9 cellular contexts compared by ENCODE assay signal in genomic region chr2:173400760-173401159, GRCh38. TPM values are rescaled to one million over a fixed set of nuclear protein-coding genes. Genes with fewer than 3 reads are reported as not detected.
DNase-seq lines count a peak whose midpoint lies in the region; ATAC-seq, FAIRE-seq and TF ChIP-seq lines count a peak whose summit lies in the region.
"Had no signal": no experiment of that assay in that cellular context is flagged by ENCODE, and none has a peak within 500 bp of the region (broad histone marks: within the 10 kb centered on the region; RNA-seq: fewer than 3 reads in every experiment).

No MANE protein-coding gene starts in this region.

- FAIRE-seq in keratinocyte (lab: Jason Lieb, UNC), result no peak
- FAIRE-seq: GM19239 had no signal

- dilution Hi-C loops in keratinocyte (cut with MboI; ENCODE audit: extremely low pct_ligation_motif_present, low sequenced_read_pairs), result no loop called here

- DNase-seq in DND-41, result peak; percentile 13
- DNase-seq in HK-2 (ENCODE audit: unreplicated experiment), result peak; percentile 16
- DNase-seq in SJCRH30, result peak; percentile 50 to 65
- DNase-seq in keratinocyte (ENCODE audit: low read depth, low spot score), result no peak
- no peak for DNase-seq in cerebellar nuclear complex (lab: John Stamatoyannopoulos, UW)
- no peak for DNase-seq in effector CD4-positive, alpha-beta T cell
- no peak for DNase-seq in GOT3 (lab: John Stamatoyannopoulos, UW)

- TF ChIP-seq CTCF in DND-41 (IDR thresholded peaks at IDR 0.05; ENCODE audit: borderline replicate concordance, extremely low read depth, low read length, poor library complexity, severe bottlenecking) (peak; percentile 51), keratinocyte (optimal IDR thresholded peaks at IDR 0.05 in 1 of 3, IDR thresholded peaks at IDR 0.05 in 1 of 3, conservative IDR thresholded peaks at IDR 0.05 in 1 of 3; ENCODE audit: extremely low read depth in 1 of 3, insufficient read depth in 2 of 3, low read length in 3 of 3) (peak in 2 of 3 experiments; percentile 35 to 42)

- H3K4me1 ChIP-seq in DND-41 (ENCODE audit: insufficient read depth, low read length) (peaks cover 9% of the 10 kb centered on the region), SJCRH30 (peaks cover 2% of the 10 kb centered on the region; the same call in 1 of the 2 replicates), keratinocyte (ENCODE audit: control insufficient read depth, extremely low read depth, insufficient read depth, low read length) (peaks cover 9% of the 10 kb centered on the region)

- no peak overlapping the region for H3K9ac ChIP-seq in DND-41 (ENCODE audit: low read depth, low read length)
- H3K9ac ChIP-seq in keratinocyte (ENCODE audit: control insufficient read depth, extremely low read depth, insufficient read depth, low read length), result no peak overlapping the region

- H3K27ac ChIP-seq in DND-41 (ENCODE audit: low read length) (no peak overlapping the region), SJCRH30 (no peak overlapping the region), keratinocyte (ENCODE audit: control insufficient read depth, insufficient read depth, low read length) (no peak overlapping the region)

- ATAC-seq in DND-41 (ENCODE audit: insufficient read depth, low read depth) (no peak), HG02870 (IDR thresholded peaks at IDR 0.05; ENCODE audit: unreplicated experiment) (no peak)

- H3K9me3 ChIP-seq in DND-41 (ENCODE audit: insufficient read depth, low read length, severe bottlenecking), result no peaks in the 10 kb centered on the region
- H3K9me3 ChIP-seq in SJCRH30 (replicated peaks), result no peaks in the 10 kb centered on the region
- H3K9me3 ChIP-seq in keratinocyte (ENCODE audit: control insufficient read depth, low read depth, low read length), result no peaks in the 10 kb centered on the region

- H2AFZ ChIP-seq in DND-41 (ENCODE audit: low read depth, low read length), result no peak overlapping the region
- H2AFZ ChIP-seq in keratinocyte (ENCODE audit: control insufficient read depth, low read length), result no peak overlapping the region

- H3K79me2 ChIP-seq in DND-41 (ENCODE audit: insufficient read depth, low read length) (no peaks in the 10 kb centered on the region), keratinocyte (ENCODE audit: control insufficient read depth, insufficient read depth, low read length) (no peaks in the 10 kb centered on the region)

- H3K36me3 ChIP-seq in DND-41 (ENCODE audit: insufficient read depth, low read length), result no peaks in the 10 kb centered on the region
- no peaks in the 10 kb centered on the region for H3K36me3 ChIP-seq in SJCRH30
- no peaks in the 10 kb centered on the region for H3K36me3 ChIP-seq in keratinocyte (ENCODE audit: control insufficient read depth in 2 of 2, extremely low read depth in 1 of 2, insufficient read depth in 2 of 2, low read length in 2 of 2)

- H3K4me3 ChIP-seq in DND-41 (ENCODE audit: low read depth in 1 of 2, low read length in 2 of 2) (no peak overlapping the region), SJCRH30 (no peak overlapping the region), keratinocyte (ENCODE audit: control insufficient read depth in 2 of 3, extremely low read depth in 1 of 3, insufficient read depth in 2 of 3, low read depth in 1 of 3, low read length in 3 of 3) (no peak overlapping the region)

- no peaks in the 10 kb centered on the region for H4K20me1 ChIP-seq in DND-41 (ENCODE audit: insufficient read depth, low read length)
- no peaks in the 10 kb centered on the region for H4K20me1 ChIP-seq in keratinocyte (ENCODE audit: control insufficient read depth, extremely low read depth, insufficient read depth, low read length)

- H3K4me2 ChIP-seq in DND-41 (ENCODE audit: insufficient read depth, low read length) (no peak overlapping the region), keratinocyte (ENCODE audit: control insufficient read depth, extremely low read depth, insufficient read depth, low read depth, low read length) (no peak overlapping the region)

- H3K27me3 ChIP-seq in DND-41 (ENCODE audit: insufficient read depth, low read length, poor library complexity) (peaks cover 16% of the 10 kb centered on the region), SJCRH30 (no peaks in the 10 kb centered on the region), keratinocyte (ENCODE audit: control insufficient read depth, extremely low read depth, insufficient read depth, low read length) (no peaks in the 10 kb centered on the region)

- H3K9me1 ChIP-seq in keratinocyte (ENCODE audit: control insufficient read depth, extremely low read depth, insufficient read depth, low read length), result no peaks in the 10 kb centered on the region

RNA-seq across cellular contexts. Expression of gene CDCA7, which starts 46.1 kb away (rescaled TPM):
- total RNA-seq in SJCRH30 (2014; rRNA removed; shearing (Covaris generic)), result 68.7 and 76.9 TPM in 2 replicates
- polyA plus RNA-seq in keratinocyte, result 7.6 to 30.9 TPM (median 30.1 TPM) in 3 replicates
- 1.8 TPM for polyA plus RNA-seq in keratinocyte (2011; ENCODE audit: low read depth)
- polyA plus RNA-seq in keratinocyte (2011; cell fraction: cytosol; rRNA removed), result 10.1 and 13.2 TPM in 2 replicates
- 19.1 and 20.7 TPM in 2 replicates for polyA plus RNA-seq in keratinocyte (2011; cell fraction: nucleus; rRNA removed)
- polyA plus RNA-seq in keratinocyte (2012; ENCODE audit: low replicate concordance), result 1.8 and 15.0 TPM in 2 replicates
- 4.8 to 15.0 TPM (median 10.9 TPM) in 3 replicates for polyA minus RNA-seq in keratinocyte
- 4.8 TPM for polyA minus RNA-seq in keratinocyte (2011; cell fraction: cytosol; rRNA and poly(A)+ RNA removed)
- 2.3 and 3.2 TPM in 2 replicates for polyA minus RNA-seq in keratinocyte (2011; cell fraction: nucleus; rRNA and poly(A)+ RNA removed)

Comparison
In these comparisons a context has a peak if more than half of its experiments do, and no peak if none do; other contexts are left out.
1. DNase-seq: peak in DND-41 (single experiment), HK-2 (single experiment) and SJCRH30 (2 of 2); none in keratinocyte (single experiment), cerebellar nuclear complex (0 of 2), effector CD4-positive, alpha-beta T cell (single experiment) and GOT3 (single experiment).